15 cellular contexts compared by ENCODE assay signal in genomic region chr6:106553440-106553839, GRCh38.
DNase-seq lines count a peak whose midpoint lies in the region; ATAC-seq and TF ChIP-seq lines count a peak whose summit lies in the region.
"Had no signal": no experiment of that assay in that cellular context is flagged by ENCODE, and none has a peak within 500 bp of the region (broad histone marks: within the 10 kb centered on the region; RNA-seq: fewer than 3 reads in every experiment).

No MANE protein-coding gene starts in this region.

- H3K27ac Mint-ChIP-seq in activated CD4-positive, alpha-beta memory T cell treated with anti-CD3 and anti-CD28 coated beads for 36 hours, result peak overlapping the region; percentile 90
- peak overlapping the region; percentile 32 for H3K27ac Mint-ChIP-seq in central memory CD8-positive, alpha-beta T cell (ENCODE audit: low read depth)

- peak; percentile 77 for DNase-seq in activated CD4-positive, alpha-beta memory T cell treated with anti-CD3 and anti-CD28 coated beads for 36 hours
- no peak for DNase-seq in central memory CD8-positive, alpha-beta T cell (ENCODE audit: low spot score in 2 of 2)
- DNase-seq in stimulated activated CD4-positive, alpha-beta T cell treated with anti-CD3 and anti-CD28 coated beads, Interleukin-4, amount 100 ng/mL, for 24 hours, result peak; percentile 53
- DNase-seq in upper lobe of right lung, result no peak
- DNase-seq in activated gamma-delta T cell (lab: John Stamatoyannopoulos, UW), result no peak
- DNase-seq: adrenal gland, stomach had no signal

- peaks cover 3% of the 10 kb centered on the region for H3K9me3 Mint-ChIP-seq in activated CD4-positive, alpha-beta memory T cell treated with anti-CD3 and anti-CD28 coated beads for 36 hours
- no peaks in the 10 kb centered on the region for H3K9me3 Mint-ChIP-seq in central memory CD8-positive, alpha-beta T cell

- no peaks in the 10 kb centered on the region for H3K27me3 ChIP-seq in upper lobe of right lung
- H3K27me3 ChIP-seq: adrenal gland; BLaER1 treated with 17β-estradiol and CSF1 and Interleukin-3, amounts not matched to agents 10 nM and 100 nM; gastroesophageal sphincter; right atrium auricular region; stomach had no signal

- no peaks in the 10 kb centered on the region for H3K27me3 Mint-ChIP-seq in activated CD4-positive, alpha-beta memory T cell treated with anti-CD3 and anti-CD28 coated beads for 36 hours
- no peaks in the 10 kb centered on the region for H3K27me3 Mint-ChIP-seq in central memory CD8-positive, alpha-beta T cell

- CTCF ChIA-PET in activated CD4-positive, alpha-beta memory T cell treated with anti-CD3 and anti-CD28 coated beads for 36 hours (lab: Charles Lee), result interaction anchor here (0.8 to 4.5 kb wide), 12 partner anchors 8 to 560 kb away, joined by 3 to 37 read pairs (median 5); no protein-coding TSS in a partner anchor

- H3K27ac ChIP-seq in upper lobe of right lung, result no peak overlapping the region
- H3K27ac ChIP-seq: adrenal gland; BLaER1 treated with 17β-estradiol and CSF1 and Interleukin-3, amounts not matched to agents 10 nM and 100 nM; gastroesophageal sphincter; right atrium auricular region; stomach had no signal

- peaks cover 36% of the 10 kb centered on the region for H3K4me1 Mint-ChIP-seq in activated CD4-positive, alpha-beta memory T cell treated with anti-CD3 and anti-CD28 coated beads for 36 hours (ENCODE audit: low read depth)
- H3K4me1 Mint-ChIP-seq in central memory CD8-positive, alpha-beta T cell, result peaks cover 28% of the 10 kb centered on the region

- H3K36me3 Mint-ChIP-seq in activated CD4-positive, alpha-beta memory T cell treated with anti-CD3 and anti-CD28 coated beads for 36 hours, result peaks cover 54% of the 10 kb centered on the region
- peaks cover 67% of the 10 kb centered on the region for H3K36me3 Mint-ChIP-seq in central memory CD8-positive, alpha-beta T cell (ENCODE audit: insufficient read depth)

- H3K4me1 ChIP-seq in upper lobe of right lung, result no peaks in the 10 kb centered on the region
- H3K4me1 ChIP-seq: adrenal gland, gastroesophageal sphincter, right atrium auricular region had no signal

- POLR2A ChIA-PET in activated CD4-positive, alpha-beta memory T cell treated with anti-CD3 and anti-CD28 coated beads for 36 hours (lab: Charles Lee), result interaction anchor here (0.8 to 3.7 kb wide), 8 partner anchors 10 to 77 kb away, joined by 3 to 24 read pairs (median 4); no protein-coding TSS in a partner anchor

- intact Hi-C loops in activated CD4-positive, alpha-beta memory T cell treated with anti-CD3 and anti-CD28 coated beads for 36 hours (cut with micrococcal nuclease), result loop anchor here (1.0 kb wide), 5 partner anchors 19 to 78 kb away; no protein-coding TSS in a partner anchor
- intact Hi-C loops in upper lobe of right lung (cut with DNase I), result no loop called here

- ATAC-seq in HG02610 (IDR thresholded peaks at IDR 0.05; ENCODE audit: unreplicated experiment) (peak; percentile 39), upper lobe of right lung (no peak), HG02840 (IDR thresholded peaks at IDR 0.05; ENCODE audit: low FRiP score, unreplicated experiment) (no peak)
- no peak for ATAC-seq in central memory CD8-positive, alpha-beta T cell (replicated peaks; ENCODE audit: extremely low read depth, poor library complexity, severe bottlenecking)
- ATAC-seq: gastroesophageal sphincter, HCT116, K562 had no signal

- H3K4me3 ChIP-seq in upper lobe of right lung, result no peak overlapping the region
- H3K4me3 ChIP-seq: adrenal gland; BLaER1 treated with 17β-estradiol and CSF1 and Interleukin-3, amounts not matched to agents 10 nM and 100 nM; gastroesophageal sphincter; K562; lung; right atrium auricular region; stomach had no signal

- no peak for TF ChIP-seq CTCF in upper lobe of right lung (IDR thresholded peaks at IDR 0.05)

- no peaks in the 10 kb centered on the region for H3K9me3 ChIP-seq in upper lobe of right lung
- H3K9me3 ChIP-seq: adrenal gland, gastroesophageal sphincter, right atrium auricular region, stomach had no signal

- no peak overlapping the region for H3K4me3 Mint-ChIP-seq in activated CD4-positive, alpha-beta memory T cell treated with anti-CD3 and anti-CD28 coated beads for 36 hours
- no peak overlapping the region for H3K4me3 Mint-ChIP-seq in central memory CD8-positive, alpha-beta T cell

- peaks cover 26% of the 10 kb centered on the region for H3K36me3 ChIP-seq in upper lobe of right lung
- H3K36me3 ChIP-seq: adrenal gland, right atrium auricular region had no signal

Comparison
In these comparisons a context has a peak if more than half of its experiments do, and no peak if none do; other contexts are left out.
1. DNase-seq: peak in activated CD4-positive, alpha-beta memory T cell treated with anti-CD3 and anti-CD28 coated beads for 36 hours (single experiment) and stimulated activated CD4-positive, alpha-beta T cell treated with anti-CD3 and anti-CD28 coated beads, Interleukin-4, amount 100 ng/mL, for 24 hours (single experiment); none in central memory CD8-positive, alpha-beta T cell (0 of 2), upper lobe of right lung (single experiment) and activated gamma-delta T cell (single experiment).